ENCODE assay signal across 8 cellular contexts in the genomic region with DNA sequence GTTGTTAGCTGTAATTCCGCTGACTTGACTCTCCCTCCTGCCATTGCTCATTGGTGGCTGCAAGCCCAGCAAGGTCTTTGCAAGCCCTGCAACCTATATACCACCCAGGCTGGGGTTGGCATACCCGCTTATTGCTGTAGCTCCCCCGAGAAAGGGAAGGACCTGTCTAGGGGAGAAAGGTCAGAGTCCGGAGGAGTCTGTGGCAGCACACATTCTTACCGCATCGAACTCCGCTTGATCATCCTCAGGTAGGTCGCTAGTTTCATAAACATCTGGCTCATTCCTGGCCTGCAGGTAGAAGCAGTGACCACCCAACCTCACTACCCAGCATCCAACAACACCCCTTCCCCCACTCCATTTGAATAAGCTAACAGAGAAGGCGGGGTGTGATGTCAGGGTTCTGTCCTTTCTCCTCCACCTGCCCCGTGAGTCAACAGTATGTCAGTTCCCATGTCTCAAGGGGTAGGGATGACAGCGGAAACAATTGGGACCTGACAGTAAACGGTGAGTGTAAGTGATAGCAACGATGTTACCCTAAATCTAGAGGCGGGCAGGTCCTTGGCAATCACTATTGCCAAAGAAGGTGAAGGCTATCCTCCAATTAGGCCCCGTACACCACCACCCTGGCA. TPM values are rescaled to one million over a fixed set of nuclear protein-coding genes. Genes with fewer than 3 reads are reported as not detected.
DNase-seq lines count a peak whose midpoint lies in the region; ATAC-seq and TF ChIP-seq lines count a peak whose summit lies in the region.

No MANE protein-coding gene starts in this region.

- H3K9me3 Mint-ChIP-seq in MCF 10A (ENCODE audit: unreplicated experiment): no peaks in the 10 kb centered on the region

- intact Hi-C loops in MCF 10A (cut with micrococcal nuclease): no loop called here

- peaks cover 29% of the 10 kb centered on the region for H3K27me3 ChIP-seq in mucosa of stomach (ENCODE audit: control insufficient read depth, insufficient read depth, low read length)

- DNase-seq in AG09309 (ENCODE audit: low read depth) (no peak), HPDE6-E6E7 (ENCODE audit: extremely low spot score) (peak; percentile 62), MCF 10A (ENCODE audit: unreplicated experiment) (no peak), hypothalamus (lab: John Stamatoyannopoulos, UW) (no peak), GM03348 (ENCODE audit: low spot score) (no peak), SW 1271 (lab: John Stamatoyannopoulos, UW) (no peak)

- peak overlapping the region; percentile 98 for H3K27ac Mint-ChIP-seq in MCF 10A (ENCODE audit: low read depth, unreplicated experiment)

- no TSS peak for BruUV-seq in MCF 10A (replicated peaks; lab: Mats Ljungman, UMichigan)

- peak overlapping the region; percentile 93 for H3K4me3 Mint-ChIP-seq in MCF 10A (ENCODE audit: unreplicated experiment)

- H3K36me3 Mint-ChIP-seq in MCF 10A (ENCODE audit: insufficient read depth, unreplicated experiment): peaks cover 23% of the 10 kb centered on the region

- ATAC-seq in GM21515 (IDR thresholded peaks at IDR 0.05; ENCODE audit: unreplicated experiment): no peak

- H3K36me3 ChIP-seq in mucosa of stomach (ENCODE audit: control insufficient read depth, insufficient read depth, low read length): no peaks in the 10 kb centered on the region

- no peaks in the 10 kb centered on the region for H3K9me3 ChIP-seq in mucosa of stomach (ENCODE audit: control insufficient read depth, low read length)

- CTCF ChIA-PET in MCF 10A (lab: Yijun Ruan, JAX): interaction anchor here (0.5 to 2.5 kb wide), 10 partner anchors 9 to 1049 kb away, joined by 3 to 7 read pairs (median 4); a partner anchor contains a TSS

- H3K4me1 Mint-ChIP-seq in MCF 10A (ENCODE audit: insufficient read depth, unreplicated experiment): peaks cover 32% of the 10 kb centered on the region

- POLR2A ChIA-PET in MCF 10A (lab: Yijun Ruan, JAX): interaction anchor here (0.5 to 3.6 kb wide), 20 partner anchors 9 to 1621 kb away, joined by 3 to 43 read pairs (median 4); a partner anchor contains a TSS

- H3K4me1 ChIP-seq in mucosa of stomach (ENCODE audit: control insufficient read depth, insufficient read depth, low read length): peaks cover 15% of the 10 kb centered on the region

- H3K4me3 ChIP-seq in AG09309 (ENCODE audit: control insufficient read depth, low read depth, low read length) (peak overlapping the region; percentile 71), mucosa of stomach (ENCODE audit: low read length) (peak overlapping the region; percentile 28)

- no peak for TF ChIP-seq CTCF in AG09309 (IDR thresholded peaks at IDR 0.05; ENCODE audit: control insufficient read depth, insufficient read depth, low read depth, low read length, missing control alignments)
- no peak for TF ChIP-seq CTCF in MCF 10A (IDR thresholded peaks at IDR 0.05; ENCODE audit: unreplicated experiment)

- H3K9ac ChIP-seq in mucosa of stomach (ENCODE audit: low read length): peak overlapping the region; percentile 94

- no peaks in the 10 kb centered on the region for H3K27me3 Mint-ChIP-seq in MCF 10A (ENCODE audit: insufficient read depth, unreplicated experiment)

RNA-seq across cellular contexts. Expression of a gene that starts 1.1 kb away (rescaled TPM):
- total RNA-seq in MCF 10A (2022): 149 and 188 TPM in 2 replicates

RNA-seq across cellular contexts. Expression of a gene that starts 3.9 kb away (rescaled TPM):
- total RNA-seq in MCF 10A (2022): 0.56 TPM in 2 replicates

RNA-seq across cellular contexts. Expression of a gene that starts 23.3 kb away (rescaled TPM):
- 96.5 and 111 TPM in 2 replicates for total RNA-seq in MCF 10A (2022)

RNA-seq across cellular contexts. Expression of a gene that starts 25.6 kb away (rescaled TPM):
- 156 and 168 TPM in 2 replicates for total RNA-seq in MCF 10A (2022)

RNA-seq across cellular contexts. Expression of a gene that starts 45.1 kb away (rescaled TPM):
- 32.0 and 38.0 TPM in 2 replicates for total RNA-seq in MCF 10A (2022)
